7 cellular contexts compared by ENCODE assay signal in the genomic region with DNA sequence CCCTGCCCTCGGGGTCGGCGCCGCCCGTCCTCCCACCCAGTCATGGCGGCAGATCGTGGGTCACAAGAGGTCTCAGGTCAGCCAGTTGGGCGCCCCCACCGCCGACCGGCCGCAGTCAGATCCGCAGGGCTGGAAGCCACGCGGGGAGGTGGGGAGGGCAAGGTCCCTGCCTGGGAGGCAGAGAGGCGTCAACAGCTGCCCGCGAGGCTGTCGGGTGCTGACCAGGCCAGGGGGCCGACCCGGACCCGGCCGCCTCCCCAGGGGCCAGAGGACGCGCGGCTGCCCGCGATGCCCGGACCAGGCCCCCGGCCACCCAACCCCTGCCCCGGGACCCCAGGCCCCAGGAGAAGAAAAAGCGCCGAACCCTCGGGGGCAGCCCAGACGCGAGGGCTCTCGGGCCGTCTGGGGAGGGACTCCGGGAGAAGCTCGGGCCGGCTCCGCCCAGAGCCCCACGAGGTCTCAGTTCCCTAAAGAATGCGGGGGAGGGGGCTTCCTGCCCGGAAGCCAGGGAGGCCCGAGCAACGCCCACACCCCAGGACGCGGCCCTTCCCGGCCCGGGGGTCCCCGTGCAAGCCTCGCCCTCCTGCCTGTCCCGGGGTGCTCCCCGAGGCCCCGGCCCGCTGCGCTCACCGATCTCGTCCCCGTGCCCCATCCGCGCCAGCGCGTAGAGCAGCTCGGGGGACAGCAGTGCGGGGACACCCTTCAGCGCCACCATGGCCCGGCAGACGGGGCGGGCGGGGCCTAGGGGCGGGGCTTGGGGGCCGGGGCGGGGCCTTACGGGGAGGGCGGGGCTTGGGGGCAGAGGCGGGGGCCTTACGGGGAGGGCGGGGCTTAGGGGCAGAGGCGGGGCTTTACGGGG. TPM values are rescaled to one million over a fixed set of nuclear protein-coding genes. Genes with fewer than 3 reads are reported as not detected.
DNase-seq lines count a peak whose midpoint lies in the region; ATAC-seq and TF ChIP-seq lines count a peak whose summit lies in the region.

A gene with protein sequence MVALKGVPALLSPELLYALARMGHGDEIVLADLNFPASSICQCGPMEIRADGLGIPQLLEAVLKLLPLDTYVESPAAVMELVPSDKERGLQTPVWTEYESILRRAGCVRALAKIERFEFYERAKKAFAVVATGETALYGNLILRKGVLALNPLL (minus strand): TSS at position 727 of the 859 bp plus-strand sequence. CDS start 12 bp downstream, at position 715.

- TF ChIP-seq POLR2A in esophagus squamous epithelium (IDR thresholded peaks at IDR 0.05) = no peak

- H3K27me3 Mint-ChIP-seq in natural killer cell treated with Interleukin-12 subunit alpha and Interleukin-12 subunit beta and Interleukin-15 and Interleukin-18, amount 100 ng/mL, for 72 hours = no peaks in the 10 kb centered on the region

- ATAC-seq in GM18517 (IDR thresholded peaks at IDR 0.05; ENCODE audit: unreplicated experiment) = peak; percentile 72
- peak; percentile 65 for ATAC-seq in HG02678 (IDR thresholded peaks at IDR 0.05; ENCODE audit: unreplicated experiment)
- peak; percentile 87 to 94 for ATAC-seq in natural killer cell treated with Interleukin-12 subunit alpha and Interleukin-12 subunit beta and Interleukin-15 and Interleukin-18, amount 100 ng/mL, for 72 hours

- H3K27me3 ChIP-seq in esophagus squamous epithelium = peaks cover 0 to 14% (median 0%) of the 10 kb centered on the region in 4 donors

- DNase-seq in NCI-H69 (lab: John Stamatoyannopoulos, UW) (peak; percentile 75), activated T-cell treated with anti-CD3 and anti-CD28 coated beads for 24 hours (ENCODE audit: low read depth) (peak; percentile 63), esophagus squamous epithelium (lab: John Stamatoyannopoulos, UW) (no peak)
- DNase-seq in natural killer cell treated with Interleukin-12 subunit alpha and Interleukin-12 subunit beta and Interleukin-15 and Interleukin-18, amount 100 ng/mL, for 72 hours (ENCODE audit: low spot score) = peak; percentile 76

- WGBS in esophagus squamous epithelium, 2 donors = no CpG with 5 or more reads among the region's 82 CpGs

- TF ChIP-seq CTCF in esophagus squamous epithelium (IDR thresholded peaks at IDR 0.05) (no peak), subcutaneous adipose tissue (IDR thresholded peaks at IDR 0.05; ENCODE audit: low read depth) (no peak)

- H3K4me3 Mint-ChIP-seq in natural killer cell treated with Interleukin-12 subunit alpha and Interleukin-12 subunit beta and Interleukin-15 and Interleukin-18, amount 100 ng/mL, for 72 hours = peak within 1 kb of the TSS; percentile 51

- H3K36me3 ChIP-seq in esophagus squamous epithelium = peaks cover 0 to 13% (median 0%) of the 10 kb centered on the region in 3 donors

- peak within 1 kb of the TSS; percentile 39 to 79 (median 57) for H3K27ac ChIP-seq in esophagus squamous epithelium

- H3K36me3 Mint-ChIP-seq in natural killer cell treated with Interleukin-12 subunit alpha and Interleukin-12 subunit beta and Interleukin-15 and Interleukin-18, amount 100 ng/mL, for 72 hours = no peaks in the 10 kb centered on the region

- H3K9me3 ChIP-seq in esophagus squamous epithelium = peaks cover 0 to 5% (median 0%) of the 10 kb centered on the region in 3 donors

- no peaks in the 10 kb centered on the region for H3K4me1 Mint-ChIP-seq in natural killer cell treated with Interleukin-12 subunit alpha and Interleukin-12 subunit beta and Interleukin-15 and Interleukin-18, amount 100 ng/mL, for 72 hours (ENCODE audit: low read depth in 2 of 2)

- intact Hi-C loops in esophagus squamous epithelium (cut with DNase I) = no loop called here

- peaks cover 10 to 37% (median 13%) of the 10 kb centered on the region in 3 donors for H3K4me1 ChIP-seq in esophagus squamous epithelium

- no peak within 1 kb of the TSS for H3K27ac Mint-ChIP-seq in natural killer cell treated with Interleukin-12 subunit alpha and Interleukin-12 subunit beta and Interleukin-15 and Interleukin-18, amount 100 ng/mL, for 72 hours

- H3K4me3 ChIP-seq in esophagus squamous epithelium = peak within 1 kb of the TSS; percentile 49 to 83 (median 61)

- H3K9me3 Mint-ChIP-seq in natural killer cell treated with Interleukin-12 subunit alpha and Interleukin-12 subunit beta and Interleukin-15 and Interleukin-18, amount 100 ng/mL, for 72 hours = no peaks in the 10 kb centered on the region

RNA-seq across cellular contexts. Expression of the gene that starts here (rescaled TPM):
- 10 to 100 TPM in 2 of 4 donors, 1 to 10 TPM in 2; 6.7 to 17.7 (median 12.5) TPM for total RNA-seq in esophagus squamous epithelium
- total RNA-seq in natural killer cell treated with Interleukin-12 subunit alpha and Interleukin-12 subunit beta and Interleukin-15 and Interleukin-18, amount 100 ng/mL, for 72 hours = 10 to 100 TPM; 11.5 to 11.8 TPM
- total RNA-seq in subcutaneous adipose tissue = 10 to 100 TPM; 16.5 to 43.2 (median 29.6) TPM
